10 cellular contexts compared by ENCODE assay signal in the genomic region with DNA sequence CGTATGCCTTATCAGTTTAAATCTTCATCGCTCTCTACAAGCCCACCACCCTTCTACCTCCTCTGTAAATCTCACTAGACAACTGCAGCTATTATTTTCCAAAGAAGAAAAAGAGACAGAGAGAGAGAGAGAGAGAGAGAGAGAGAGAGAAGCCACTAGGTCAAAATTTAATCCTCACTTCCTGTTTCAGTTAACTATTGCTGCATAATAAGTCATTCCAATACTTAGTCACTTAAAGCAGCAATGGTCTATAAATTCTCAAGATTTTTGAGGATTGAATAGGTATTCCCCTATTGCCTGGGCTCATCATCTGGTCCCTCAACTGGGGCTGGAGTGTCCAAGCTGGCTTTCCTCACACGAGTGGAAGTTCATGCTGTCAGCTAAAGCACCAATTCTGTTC.
A peak's percentile ranks its signal among the peaks of the same experiment; 100 is the strongest.
DNase-seq lines count a peak whose midpoint lies in the region; ATAC-seq and TF ChIP-seq lines count a peak whose summit lies in the region.
"Had no signal": no experiment of that assay in that cellular context is flagged by ENCODE, and none has a peak within 500 bp of the region (broad histone marks: within the 10 kb centered on the region; RNA-seq: fewer than 3 reads in every experiment).

No MANE protein-coding gene starts in this region.

- H3K27me3 ChIP-seq in adipocyte (replicated peaks; ENCODE audit: control insufficient read depth, insufficient read depth, low read length) (no peaks in the 10 kb centered on the region), PC-9 (ENCODE audit: insufficient read depth, low read depth) (no peaks in the 10 kb centered on the region)

- no peaks in the 10 kb centered on the region for H3K79me2 ChIP-seq in PC-9 (ENCODE audit: low read depth)

- no peak overlapping the region for H2AFZ ChIP-seq in PC-9

- H3K9me2 ChIP-seq in PC-9 (ENCODE audit: insufficient read depth) = no peaks in the 10 kb centered on the region; the same call in 1 of the 2 replicates

- no peaks in the 10 kb centered on the region for H3F3A ChIP-seq in PC-9 (ENCODE audit: insufficient read depth, low read depth)

- H3K9me3 ChIP-seq in adipocyte (ENCODE audit: control insufficient read depth, low read length) (no peaks in the 10 kb centered on the region), PC-9 (ENCODE audit: insufficient read depth, low read depth) (no peaks in the 10 kb centered on the region; the same call in 1 of the 2 replicates)

- TF ChIP-seq CTCF in GM10248 (IDR thresholded peaks at IDR 0.05; ENCODE audit: control extremely low read depth, extremely low read depth, low read depth, missing control alignments) (no peak), PC-9 (conservative IDR thresholded peaks at IDR 0.05) (no peak)

- no TSS peak for BruUV-seq in PC-9 (replicated peaks; lab: Mats Ljungman, UMichigan)

- H3K4me1 ChIP-seq in adipocyte (ENCODE audit: control insufficient read depth, insufficient read depth, low read length) (peaks cover 24% of the 10 kb centered on the region), PC-9 (replicated peaks; ENCODE audit: insufficient read depth) (no peaks in the 10 kb centered on the region)

- CTCF ChIA-PET in GM10248 (lab: Yijun Ruan, JAX) = interaction anchor here (1.3 to 1.6 kb wide), 2 partner anchors 12 to 86 kb away, joined by 4 read pairs; no protein-coding TSS in a partner anchor
- CTCF ChIA-PET in PC-9 (lab: Charles Lee) = interaction anchor here (0.6 kb wide), 1 partner anchor 98 kb away, joined by 3 read pairs; no protein-coding TSS in a partner anchor

- ATAC-seq in GM21390 (IDR thresholded peaks at IDR 0.05; ENCODE audit: unreplicated experiment) = peak; percentile 90
- peak; percentile 92 for ATAC-seq in HG03159 (IDR thresholded peaks at IDR 0.05; ENCODE audit: unreplicated experiment)
- ATAC-seq: activated naive CD8-positive, alpha-beta T cell treated with anti-CD3 and anti-CD28 coated beads, Interleukin-2, amount 50 U/mL, for 24 hours had no signal

- H3K4me2 ChIP-seq in PC-9 = no peak overlapping the region

- DNase-seq in CD1c-positive myeloid dendritic cell (ENCODE audit: extremely low spot score) (peak; percentile 29), adipocyte (ENCODE audit: low read depth) (peak; percentile 35), amygdala (lab: John Stamatoyannopoulos, UW) (no peak), GM10248 (ENCODE audit: extremely low spot score) (no peak), PC-9 (no peak), cardiac septum (ENCODE audit: low spot score) (no peak)
- DNase-seq: activated naive CD8-positive, alpha-beta T cell treated with anti-CD3 and anti-CD28 coated beads, Interleukin-2, amount 50 U/mL, for 24 hours had no signal

- intact Hi-C loops in PC-9 (cut with micrococcal nuclease; ENCODE audit: unreplicated experiment) = no loop called here
- intact Hi-C loops in cardiac septum (cut with DNase I) = no loop called here

- H3K9ac ChIP-seq in adipocyte (ENCODE audit: low read length) = no peak overlapping the region

- H3K36me3 ChIP-seq in adipocyte (ENCODE audit: control insufficient read depth, insufficient read depth, low read length, severe bottlenecking) (no peaks in the 10 kb centered on the region), PC-9 (ENCODE audit: low read depth) (no peaks in the 10 kb centered on the region)

- POLR2A ChIA-PET in GM10248 (lab: Yijun Ruan, JAX) = no interaction called here
- POLR2A ChIA-PET in PC-9 (lab: Charles Lee; ENCODE audit: unreplicated experiment) = no interaction called here

- H3K27ac ChIP-seq in PC-9 = no peak overlapping the region
- H3K27ac ChIP-seq: C4-2B had no signal

- H4K20me1 ChIP-seq in PC-9 (ENCODE audit: insufficient read depth) = no peaks in the 10 kb centered on the region

- H3K4me3 ChIP-seq in adipocyte (ENCODE audit: low read length) (no peak overlapping the region), PC-9 (no peak overlapping the region)

Comparison
In these comparisons a context has a peak if more than half of its experiments do, and no peak if none do; other contexts are left out.
1. DNase-seq: peak in CD1c-positive myeloid dendritic cell (single experiment) and adipocyte (single experiment); none in amygdala (0 of 56), GM10248 (single experiment), PC-9 (0 of 2) and cardiac septum (single experiment).